Comparison of ENCODE assay signal across 27 cellular contexts in genomic region chr6:127824061-127824460, GRCh38.
DNase-seq lines count a peak whose midpoint lies in the region; ATAC-seq and TF ChIP-seq lines count a peak whose summit lies in the region.
"Had no signal": no experiment of that assay in that cellular context is flagged by ENCODE, and none has a peak within 500 bp of the region (broad histone marks: within the 10 kb centered on the region; RNA-seq: fewer than 3 reads in every experiment).

No MANE protein-coding gene starts in this region.

- no peaks in the 10 kb centered on the region for H3K79me1 ChIP-seq in IMR-90 (ENCODE audit: low read depth in 1 of 2, low read length in 2 of 2)

- no peak for TF ChIP-seq POLR2A in IMR-90 (IDR thresholded peaks at IDR 0.05; ENCODE audit: low read depth, low read length)
- TF ChIP-seq POLR2A in gastrocnemius medialis (IDR thresholded peaks at IDR 0.05): no peak

- H3K27ac Mint-ChIP-seq in stimulated activated naive CD8-positive, alpha-beta T cell treated with anti-CD3 and anti-CD28 coated beads, Interleukin-15, Interleukin-2, amounts not matched to agents 100 ng/mL and 50 ng/mL, for 24 hours: peak overlapping the region; percentile 61
- H3K27ac Mint-ChIP-seq: activated CD8-positive, alpha-beta T cell treated with anti-CD3 and anti-CD28 coated beads, Interleukin-2, amount 10 ng/mL, durations not matched to agents 7 days and 5 days; nephron progenitor cell; type B pancreatic cell had no signal

- CTCF ChIA-PET in IMR-90 (lab: Yijun Ruan, JAX): no interaction called here

- in situ Hi-C loops in IMR-90 (cut with MboI; ENCODE audit: low sequenced_read_pairs): no loop called here
- in situ Hi-C loops in gastrocnemius medialis (cut with MboI; ENCODE audit: low sequenced_read_pairs in 4 of 4): no loop called here

- TF ChIP-seq RAD21 in IMR-90 (IDR thresholded peaks at IDR 0.05; ENCODE audit: low read length): no peak

- H3K9me1 ChIP-seq in IMR-90 (ENCODE audit: insufficient read depth, low read length): no peaks in the 10 kb centered on the region

- no peak overlapping the region for H4K5ac ChIP-seq in IMR-90 (ENCODE audit: low read depth, low read length)

- no peak overlapping the region for H2BK15ac ChIP-seq in IMR-90 (ENCODE audit: low read depth, low read length)

- H3K36me3 Mint-ChIP-seq in stimulated activated naive CD8-positive, alpha-beta T cell treated with anti-CD3 and anti-CD28 coated beads, Interleukin-15, Interleukin-2, amounts not matched to agents 100 ng/mL and 50 ng/mL, for 24 hours (ENCODE audit: low read depth): peaks cover 69% of the 10 kb centered on the region
- H3K36me3 Mint-ChIP-seq: type B pancreatic cell had no signal

- no peak overlapping the region for H3K56ac ChIP-seq in IMR-90 (ENCODE audit: extremely low read depth, insufficient read depth, low read length)

- no peak overlapping the region for H3K9ac ChIP-seq in IMR-90 (ENCODE audit: low read depth, low read length)

- H3K18ac ChIP-seq in IMR-90 (ENCODE audit: low read depth, low read length): no peak overlapping the region

- intact Hi-C loops in IMR-90 (cut with micrococcal nuclease): no loop called here
- intact Hi-C loops in gastrocnemius medialis (cut with DNase I; ENCODE audit: low total_unique reads): no loop called here

- H3K27me3 ChIP-seq in IMR-90 (ENCODE audit: control insufficient read depth, insufficient read depth, low read length) (no peaks in the 10 kb centered on the region; the same call in 1 of the 2 replicates), WERI-Rb-1 (ENCODE audit: insufficient read depth, low read depth, severe bottlenecking) (no peaks in the 10 kb centered on the region), gastrocnemius medialis (no peaks in the 10 kb centered on the region)
- H3K27me3 ChIP-seq: esophagus muscularis mucosa, heart right ventricle, Peyer's patch had no signal

- no peak overlapping the region for H4K8ac ChIP-seq in IMR-90 (ENCODE audit: low read depth in 2 of 2, low read length in 2 of 2)

- DNase-seq in stimulated activated naive CD8-positive, alpha-beta T cell treated with anti-CD3 and anti-CD28 coated beads, Interleukin-15, Interleukin-2, amounts not matched to agents 100 U/mL and 50 U/mL, for 24 hours: no peak
- peak; percentile 1 for DNase-seq in IMR-90
- peak; percentile 18 for DNase-seq in amniotic epithelial cell (ENCODE audit: low read depth)
- no peak for DNase-seq in GOT3 (lab: John Stamatoyannopoulos, UW)
- DNase-seq in WERI-Rb-1: no peak
- DNase-seq in gastrocnemius medialis: no peak
- DNase-seq: activated CD8-positive, alpha-beta T cell treated with anti-CD3 and anti-CD28 coated beads, Interleukin-2, amount 10 ng/mL, durations not matched to agents 7 days and 5 days; aorta; cortex of kidney; foreskin keratinocyte; GDM1; heart right ventricle; mucosa of descending colon; NCI-H1092; NCI-H187 treated with DMSO at 0.1 percent for 48 hours; NCI-H524 treated with DMSO at 0.1 percent for 48 hours; nephron progenitor cell; Peyer's patch; SHP77 treated with DMSO at 0.1 percent for 48 hours; small intestine; stimulated activated CD4-positive, alpha-beta T cell treated with anti-CD3 and anti-CD28 coated beads, Interleukin-1b, Interleukin-23, amount 100 ng/mL, for 48 hours had no signal

- no peak overlapping the region for H2AK5ac ChIP-seq in IMR-90 (ENCODE audit: low read depth, low read length)

- H3K23ac ChIP-seq in IMR-90 (ENCODE audit: low read depth, low read length): no peak overlapping the region

- BruUV-seq in IMR-90 (replicated peaks; lab: Mats Ljungman, UMichigan): no TSS peak

- H3K4me3 ChIP-seq in IMR-90 (ENCODE audit: insufficient read depth, low read depth, low read length) (no peak overlapping the region), WERI-Rb-1 (ENCODE audit: low read depth, low read length) (no peak overlapping the region), gastrocnemius medialis (no peak overlapping the region)
- H3K4me3 ChIP-seq: esophagus muscularis mucosa, heart right ventricle, mucosa of descending colon, Peyer's patch had no signal

- peaks cover 10% of the 10 kb centered on the region for H3K9me3 Mint-ChIP-seq in stimulated activated naive CD8-positive, alpha-beta T cell treated with anti-CD3 and anti-CD28 coated beads, Interleukin-15, Interleukin-2, amounts not matched to agents 100 ng/mL and 50 ng/mL, for 24 hours
- H3K9me3 Mint-ChIP-seq: nephron progenitor cell, type B pancreatic cell had no signal

- dilution Hi-C loops in IMR-90 (cut with HindIII; ENCODE audit: low sequenced_read_pairs, unreplicated experiment): no loop called here

- no peak overlapping the region for H2BK20ac ChIP-seq in IMR-90 (ENCODE audit: low read depth, low read length)

- peaks cover 69% of the 10 kb centered on the region for H3K4me1 Mint-ChIP-seq in stimulated activated naive CD8-positive, alpha-beta T cell treated with anti-CD3 and anti-CD28 coated beads, Interleukin-15, Interleukin-2, amounts not matched to agents 100 ng/mL and 50 ng/mL, for 24 hours (ENCODE audit: low read depth)
- H3K4me1 Mint-ChIP-seq: nephron progenitor cell had no signal

- H3K27ac ChIP-seq in IMR-90 (ENCODE audit: insufficient read depth, low read length) (no peak overlapping the region), WERI-Rb-1 (no peak overlapping the region), gastrocnemius medialis (no peak overlapping the region)
- H3K27ac ChIP-seq: esophagus muscularis mucosa, foreskin keratinocyte, heart right ventricle, Peyer's patch had no signal

- H3K14ac ChIP-seq in IMR-90 (replicated peaks; ENCODE audit: low read depth, low read length): no peak overlapping the region

- ATAC-seq in stimulated activated naive CD8-positive, alpha-beta T cell treated with anti-CD3 and anti-CD28 coated beads, Interleukin-15, Interleukin-2, amounts not matched to agents 100 U/mL and 50 U/mL, for 24 hours: no peak
- ATAC-seq in IMR-90 (ENCODE audit: low read depth): no peak
- ATAC-seq in GM21619 (IDR thresholded peaks at IDR 0.05; ENCODE audit: unreplicated experiment): no peak
- ATAC-seq in gastrocnemius medialis: no peak
- ATAC-seq: activated CD4-positive, CD25-positive, alpha-beta regulatory T cell treated with anti-CD3 and anti-CD28 coated beads, Interleukin-2, amount 50 U/mL, for 24 hours; activated CD8-positive, alpha-beta T cell treated with anti-CD3 and anti-CD28 coated beads, Interleukin-2, amount 10 ng/mL, durations not matched to agents 7 days and 5 days; foreskin keratinocyte; heart right ventricle; mucosa of descending colon had no signal

- H3K4ac ChIP-seq in IMR-90 (ENCODE audit: low read depth, low read length): no peak overlapping the region

- no peak overlapping the region for H4K91ac ChIP-seq in IMR-90 (ENCODE audit: insufficient read depth, low read depth, low read length)

- no peak overlapping the region for H2BK5ac ChIP-seq in IMR-90 (ENCODE audit: low read depth, low read length, poor library complexity, severe bottlenecking)

- no peak overlapping the region for H2AK9ac ChIP-seq in IMR-90 (replicated peaks; ENCODE audit: low read depth, low read length, poor library complexity)

- H4K20me1 ChIP-seq in IMR-90 (ENCODE audit: insufficient read depth, low read length): no peaks in the 10 kb centered on the region

- POLR2A ChIA-PET in IMR-90 (lab: Charles Lee; ENCODE audit: unreplicated experiment): no interaction called here

- WGBS in IMR-90 (ENCODE audit: extremely low coverage in 2 of 2, insufficient read length in 1 of 2), 2 experiments: no CpG with 5 or more reads among the region's 3 CpGs

- H2AFZ ChIP-seq in IMR-90 (replicated peaks; ENCODE audit: low read length, poor library complexity): no peak overlapping the region

- TF ChIP-seq CTCF in IMR-90 (conservative IDR thresholded peaks at IDR 0.05; ENCODE audit: low read depth, low read length): no peak
- no peak for TF ChIP-seq CTCF in WERI-Rb-1 (IDR thresholded peaks at IDR 0.05; ENCODE audit: low read depth, low read length)
- no peak for TF ChIP-seq CTCF in gastrocnemius medialis (IDR thresholded peaks at IDR 0.05 in 4 of 5, conservative IDR thresholded peaks at IDR 0.05 in 1 of 5)

- H3K4me1 ChIP-seq in IMR-90 (ENCODE audit: control insufficient read depth, insufficient read depth, low read length): no peaks in the 10 kb centered on the region
- H3K4me1 ChIP-seq in gastrocnemius medialis: no peaks in the 10 kb centered on the region
- H3K4me1 ChIP-seq: Caco-2, esophagus muscularis mucosa, foreskin keratinocyte, heart right ventricle, Peyer's patch had no signal

- H3K36me3 ChIP-seq in IMR-90 (ENCODE audit: control insufficient read depth, insufficient read depth, low read length) (no peaks in the 10 kb centered on the region), WERI-Rb-1 (no peaks in the 10 kb centered on the region), gastrocnemius medialis (no peaks in the 10 kb centered on the region)
- H3K36me3 ChIP-seq: esophagus muscularis mucosa, heart right ventricle, Peyer's patch had no signal

- no peak overlapping the region for H2BK120ac ChIP-seq in IMR-90 (ENCODE audit: low read depth, low read length)

- peak overlapping the region; percentile 21 for H3K4me3 Mint-ChIP-seq in stimulated activated naive CD8-positive, alpha-beta T cell treated with anti-CD3 and anti-CD28 coated beads, Interleukin-15, Interleukin-2, amounts not matched to agents 100 ng/mL and 50 ng/mL, for 24 hours
- H3K4me3 Mint-ChIP-seq: activated CD8-positive, alpha-beta T cell treated with anti-CD3 and anti-CD28 coated beads, Interleukin-2, amount 10 ng/mL, durations not matched to agents 7 days and 5 days; nephron progenitor cell; type B pancreatic cell had no signal

- no peaks in the 10 kb centered on the region for H3K27me3 Mint-ChIP-seq in stimulated activated naive CD8-positive, alpha-beta T cell treated with anti-CD3 and anti-CD28 coated beads, Interleukin-15, Interleukin-2, amounts not matched to agents 100 ng/mL and 50 ng/mL, for 24 hours
- H3K27me3 Mint-ChIP-seq: type B pancreatic cell had no signal

- peak overlapping the region; percentile 28; the same call in 1 of the 2 replicates for H3K4me2 ChIP-seq in IMR-90 (ENCODE audit: low read depth, low read length)

- H3K9me3 ChIP-seq in IMR-90 (ENCODE audit: control insufficient read depth, insufficient read depth, low read length) (no peaks in the 10 kb centered on the region), WERI-Rb-1 (ENCODE audit: severe bottlenecking) (no peaks in the 10 kb centered on the region), gastrocnemius medialis (no peaks in the 10 kb centered on the region)
- H3K9me3 ChIP-seq: Caco-2, esophagus muscularis mucosa, heart right ventricle, mucosa of descending colon, Peyer's patch had no signal

TF ChIP-seq in IMR-90, 13 proteins besides CTCF, POLR2A, EP300 and RAD21 (continues in another document):
- TF ChIP-seq ELK1 (IDR thresholded peaks at IDR 0.05; ENCODE audit: borderline replicate concordance, low read depth, low read length): no peak

Comparison
In these comparisons a context has a peak if more than half of its experiments do, and no peak if none do; other contexts are left out.
1. DNase-seq: peak in IMR-90 (single experiment) and amniotic epithelial cell (single experiment); none in stimulated activated naive CD8-positive, alpha-beta T cell treated with anti-CD3 and anti-CD28 coated beads, Interleukin-15, Interleukin-2, amounts not matched to agents 100 U/mL and 50 U/mL, for 24 hours (single experiment), GOT3 (single experiment), WERI-Rb-1 (single experiment) and gastrocnemius medialis (0 of 2).